Comparison of ENCODE assay signal across 9 cellular contexts in genomic region chr12:53052419-53053222, GRCh38. TPM values are rescaled to one million over a fixed set of nuclear protein-coding genes. Genes with fewer than 3 reads are reported as not detected.
DNase-seq lines count a peak whose midpoint lies in the region; ATAC-seq, FAIRE-seq and TF ChIP-seq lines count a peak whose summit lies in the region.
"Had no signal": no experiment of that assay in that cellular context is flagged by ENCODE, and none has a peak within 500 bp of the region (broad histone marks: within the 10 kb centered on the region; RNA-seq: fewer than 3 reads in every experiment).

No MANE protein-coding gene starts in this region.

- peak; percentile 53 for DNase-seq in HFFc6
- peak; percentile 88 to 89 for DNase-seq in hippocampal formation (lab: John Stamatoyannopoulos, UW)
- DNase-seq in small intestine: peak; percentile 56
- no peak for DNase-seq in T-helper 17 cell
- no peak for DNase-seq in activated gamma-delta T cell treated with Interleukin-2 at 50 U/mL for 16 hours
- DNase-seq in germinal center (ENCODE audit: low spot score): no peak

- no peaks in the 10 kb centered on the region for H3K9me3 ChIP-seq in small intestine (ENCODE audit: control insufficient read depth, low read depth)
- no peaks in the 10 kb centered on the region for H3K9me3 ChIP-seq in T-helper 17 cell (ENCODE audit: control insufficient read depth, low read length, poor library complexity, severe bottlenecking)

- H3K27me3 Mint-ChIP-seq in HFFc6 (ENCODE audit: insufficient read depth) (peaks cover 3% of the 10 kb centered on the region), T-helper 17 cell (no peaks in the 10 kb centered on the region)

- peaks cover 3 to 6% of the 10 kb centered on the region in 2 donors for H3K4me1 ChIP-seq in small intestine (ENCODE audit: control insufficient read depth in 2 of 2, insufficient read depth in 1 of 2, low read depth in 1 of 2, low read length in 1 of 2)

- ATAC-seq in T-helper 17 cell: no peak
- no peak for ATAC-seq in GM19463 (IDR thresholded peaks at IDR 0.05; ENCODE audit: unreplicated experiment)

- no peak for TF ChIP-seq CTCF in HFFc6 (IDR thresholded peaks at IDR 0.05)

- no peak overlapping the region for H3K4me3 ChIP-seq in small intestine (ENCODE audit: low read depth in 1 of 2, low read length in 2 of 2)

- H3K27ac ChIP-seq in angular gyrus (ENCODE audit: low read depth, low read length) (peak overlapping the region; percentile 98), small intestine (ENCODE audit: low read depth in 1 of 2, low read length in 1 of 2) (peak overlapping the region in 1 of 2 donors; percentile 97)

- H3K27ac Mint-ChIP-seq in HFFc6 (peak overlapping the region; percentile 97), T-helper 17 cell (no peak overlapping the region)

- no peaks in the 10 kb centered on the region for H3K36me3 ChIP-seq in small intestine (ENCODE audit: control insufficient read depth in 2 of 2, insufficient read depth in 2 of 2, low read length in 2 of 2)

- no peaks in the 10 kb centered on the region for H3K9me3 Mint-ChIP-seq in HFFc6

- 45 to 48% (median 47%) methylated on average over 10 to 11 of the region's 11 CpGs for WGBS in small intestine, 3 donors

- H3K27me3 ChIP-seq in small intestine (ENCODE audit: control insufficient read depth in 2 of 2, insufficient read depth in 2 of 2, low read length in 2 of 2): no peaks in the 10 kb centered on the region

- H3K4me1 Mint-ChIP-seq in HFFc6 (ENCODE audit: low read depth): peaks cover 64% of the 10 kb centered on the region
- peaks cover 24% of the 10 kb centered on the region for H3K4me1 Mint-ChIP-seq in T-helper 17 cell

- peaks cover 7% of the 10 kb centered on the region for H3K36me3 Mint-ChIP-seq in HFFc6 (ENCODE audit: low read depth)
- no peaks in the 10 kb centered on the region for H3K36me3 Mint-ChIP-seq in T-helper 17 cell (ENCODE audit: low read depth)

- no peak for FAIRE-seq in small intestine (lab: Jason Lieb, UNC)
- FAIRE-seq: colon had no signal

- H3K4me3 Mint-ChIP-seq in HFFc6: peak overlapping the region; percentile 86
- no peak overlapping the region for H3K4me3 Mint-ChIP-seq in T-helper 17 cell

RNA-seq across cellular contexts. Expression of gene TNS2, which starts 2.8 kb away (rescaled TPM):
- 10 to 100 TPM; 44.3 to 69.2 (median 58.9) TPM for total RNA-seq in HFFc6 (2021; fragmentation: NEBNext Ultra II Directional; extraction: Animal tissue kit (Norgen Biotek cat#: 25700))
- polyA plus RNA-seq in small intestine: 10 to 100 TPM in 2 of 3 donors, 1 to 10 TPM in 1; 5.8 to 52.9 (median 18.4) TPM
- 1 to 10 TPM; 1.4 to 3.1 TPM for total RNA-seq in T-helper 17 cell

RNA-seq across cellular contexts. Expression of gene SPRYD3, which starts 26.6 kb away (rescaled TPM):
- total RNA-seq in HFFc6 (2021; fragmentation: NEBNext Ultra II Directional; extraction: Animal tissue kit (Norgen Biotek cat#: 25700)): 10 to 100 TPM; 50.5 to 59.4 (median 54.9) TPM
- 10 to 100 TPM; 19.7 to 37.6 (median 20.3) TPM for polyA plus RNA-seq in small intestine
- total RNA-seq in T-helper 17 cell: 10 to 100 TPM; 23.1 to 29.6 TPM

RNA-seq across cellular contexts. Expression of gene IGFBP6, which starts 44.8 kb away (rescaled TPM):
- total RNA-seq in HFFc6 (2021; fragmentation: NEBNext Ultra II Directional; extraction: Animal tissue kit (Norgen Biotek cat#: 25700)): 100 to 1,000 TPM; 317 to 444 (median 430) TPM
- polyA plus RNA-seq in small intestine: 100 to 1,000 TPM in 1 of 3 donors, 1 to 10 TPM in 2; 3.4 to 135 (median 8.4) TPM
- total RNA-seq in T-helper 17 cell: under 1 TPM in 1 of 2 donors, not detected in 1; 0.45 TPM

RNA-seq across cellular contexts. Expression of gene EIF4B, which starts 46.4 kb away (rescaled TPM):
- total RNA-seq in HFFc6 (2021; fragmentation: NEBNext Ultra II Directional; extraction: Animal tissue kit (Norgen Biotek cat#: 25700)): 100 to 1,000 TPM; 376 to 437 (median 392) TPM
- 100 to 1,000 TPM; 160 to 236 (median 176) TPM for polyA plus RNA-seq in small intestine
- 100 to 1,000 TPM; 635 to 667 TPM for total RNA-seq in T-helper 17 cell

RNA-seq across cellular contexts. Expression of gene SOAT2, which starts 50.7 kb away (rescaled TPM):
- under 1 TPM; 0.12 to 0.34 (median 0.18) TPM for total RNA-seq in HFFc6 (2021; fragmentation: NEBNext Ultra II Directional; extraction: Animal tissue kit (Norgen Biotek cat#: 25700))
- polyA plus RNA-seq in small intestine: 10 to 100 TPM in 2 of 3 donors, 1 to 10 TPM in 1; 4.2 to 94.0 (median 77.4) TPM
- total RNA-seq in T-helper 17 cell: 1 to 10 TPM in 1 of 2 donors, under 1 TPM in 1; 0.83 to 2.5 TPM

Comparison
In these comparisons a context has a peak if more than half of its experiments do, and no peak if none do; other contexts are left out.
1. DNase-seq: peak in HFFc6 (single experiment), hippocampal formation (2 of 2) and small intestine (single experiment); none in T-helper 17 cell (0 of 3), activated gamma-delta T cell treated with Interleukin-2 at 50 U/mL for 16 hours (single experiment) and germinal center (single experiment).
2. RNA of gene TNS2, which starts 2.8 kb away (total RNA-seq): 44.3 to 69.2 TPM in HFFc6; 1.4 to 3.1 TPM in T-helper 17 cell; every median in the first group is over 10 times any median in the second.
3. RNA of gene IGFBP6, which starts 44.8 kb away (total RNA-seq): 317 to 444 TPM in HFFc6; 0.45 TPM in T-helper 17 cell; every median in the first group is over 100 times any median in the second.